In the genomic region with DNA sequence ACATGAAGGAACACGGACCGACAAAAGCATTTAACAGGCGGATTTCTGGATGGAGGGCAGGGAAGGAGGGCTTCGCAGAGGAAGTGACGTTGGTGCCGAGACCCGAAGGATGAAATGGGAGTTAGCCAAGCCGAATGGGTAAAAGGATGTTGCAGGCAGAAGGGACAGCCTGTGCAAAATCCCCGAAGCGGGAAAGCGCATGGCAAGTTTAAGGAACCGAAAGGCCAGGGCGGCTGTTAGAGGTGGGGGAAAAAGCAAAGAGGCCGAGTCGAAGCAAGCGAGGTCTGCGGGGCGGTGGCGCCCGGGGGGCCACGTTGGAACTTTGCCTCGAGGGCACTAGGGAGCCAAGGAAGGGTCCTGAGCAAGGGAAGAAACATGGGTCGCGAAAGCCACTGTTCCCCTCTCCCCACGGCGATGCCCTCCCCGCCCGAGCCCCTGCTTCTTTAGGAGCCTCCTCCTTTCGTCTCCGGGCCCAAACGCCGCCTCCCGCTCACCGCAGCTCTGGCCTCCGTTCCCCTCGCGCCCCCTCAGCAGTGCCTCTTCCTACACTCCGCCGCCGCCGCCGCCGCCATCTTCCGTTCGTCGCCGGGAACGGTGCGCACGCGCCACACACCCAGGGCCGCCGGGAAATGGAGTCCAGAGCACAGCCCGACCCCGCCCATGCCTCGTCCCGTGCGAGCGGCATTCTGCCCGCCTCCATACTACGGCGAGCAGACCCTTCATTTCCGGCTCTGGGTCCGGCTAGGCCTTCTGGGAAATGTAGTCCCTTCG, we compare ENCODE assay signal across 8 cellular contexts. TPM values are rescaled to one million over a fixed set of nuclear protein-coding genes. Genes with fewer than 3 reads are reported as not detected.
DNase-seq lines count a peak whose midpoint lies in the region; ATAC-seq and TF ChIP-seq lines count a peak whose summit lies in the region.

A gene (minus strand): TSS at position 584 of the 771 bp plus-strand sequence. CDS start 8,652 bp downstream, outside the sequence.

- peaks cover 4% of the 10 kb centered on the region for H3K4me1 ChIP-seq in ovary (ENCODE audit: insufficient read depth)
- H3K4me1 ChIP-seq in thyroid gland = peaks cover 16 to 27% of the 10 kb centered on the region in 2 donors

- H3K27ac ChIP-seq in ovary (peak within 1 kb of the TSS; percentile 64 to 68), thyroid gland (peak within 1 kb of the TSS; percentile 60 to 92 (median 78))

- DNase-seq in NCI-H1417 (lab: John Stamatoyannopoulos, UW) (peak; percentile 96 to 99 (median 99)), SW 1271 (lab: John Stamatoyannopoulos, UW) (peak; percentile 86 to 94), head of caudate nucleus (peak; percentile 98 to 100 (median 99)), ovary (peak; percentile 98 to 99 (median 98)), thyroid gland (peak; percentile 99)
- DNase-seq in activated naive CD8-positive, alpha-beta T cell treated with anti-CD3 and anti-CD28 coated beads, Interleukin-2, amount 50 U/mL, for 16 hours (ENCODE audit: low read depth, low spot score) = peak; percentile 98

- H3K4me3 ChIP-seq in ovary (peak within 1 kb of the TSS; percentile 97), thyroid gland (replicated peaks in 1 of 3) (peak within 1 kb of the TSS; percentile 22 to 77 (median 27))

- 0% methylated on average over 65 of the region's 65 CpGs for WGBS in ovary, 3 donors
- 0% methylated on average over 52 to 61 of the region's 65 CpGs for WGBS in thyroid gland, 2 donors

- ATAC-seq in HG02678 (IDR thresholded peaks at IDR 0.05; ENCODE audit: unreplicated experiment) = peak; percentile 93

- H3K36me3 ChIP-seq in ovary (no peaks in the 10 kb centered on the region), thyroid gland (peaks cover 4 to 6% of the 10 kb centered on the region in 2 donors)

- TF ChIP-seq CTCF in ovary (IDR thresholded peaks at IDR 0.05) = no peak
- TF ChIP-seq CTCF in thyroid gland (IDR thresholded peaks at IDR 0.05) = peak in 1 of 6 experiments; percentile 4

- intact Hi-C loops in head of caudate nucleus (cut with DNase I) (loop anchor here (2.0 kb wide), 1 partner anchor 24 kb away; a partner anchor contains a TSS), ovary (cut with DNase I) (no loop called here), thyroid gland (cut with DNase I) (no loop called here)

- no peaks in the 10 kb centered on the region for H3K9me3 ChIP-seq in ovary
- no peaks in the 10 kb centered on the region for H3K9me3 ChIP-seq in thyroid gland

- TF ChIP-seq POLR2A in GM10847 (IDR thresholded peaks at IDR 0.05; ENCODE audit: extremely low read depth, insufficient read length) = peak; percentile 75
- TF ChIP-seq POLR2A in ovary (IDR thresholded peaks at IDR 0.05) = peak; percentile 51
- peak in 1 of 2 donors; percentile 81 for TF ChIP-seq POLR2A in thyroid gland (IDR thresholded peaks at IDR 0.05)

- H3K27me3 ChIP-seq in ovary (peaks cover 7% of the 10 kb centered on the region), thyroid gland (peaks cover 6% of the 10 kb centered on the region)

- no peak for TF ChIP-seq EP300 in ovary (IDR thresholded peaks at IDR 0.05)

RNA-seq across cellular contexts. Expression of the gene that starts here (rescaled TPM):
- total RNA-seq in ovary (10 to 100 TPM; 24.8 to 61.9 (median 52.2) TPM), thyroid gland (10 to 100 TPM; 32.4 to 56.8 (median 38.7) TPM)
- 10 to 100 TPM; 37.7 to 41.9 TPM for polyA plus RNA-seq in ovary

Comparison
In these comparisons a context has a peak if more than half of its experiments do, and no peak if none do; other contexts are left out.
1. Peak in every context shown above with its lines: DNase-seq, ATAC-seq, H3K4me3 ChIP-seq and H3K27ac ChIP-seq.